1 cellular context compared by ENCODE assay signal in genomic region chr7:2621061-2621828, GRCh38.
TF ChIP-seq lines count a peak whose summit lies in the region.

No MANE protein-coding gene starts in this region.

TF ChIP-seq in HepG2, 621 proteins besides CTCF, POLR2A, EP300 and RAD21 (continued from another document and continues in another):
- TF ChIP-seq RERE (CRISPR knock-in tag; IDR thresholded peaks at IDR 0.05; ENCODE audit: low read depth) (no peak), PHF20 (CRISPR knock-in tag; IDR thresholded peaks at IDR 0.05) (no peak), HMGXB4 (CRISPR knock-in tag; IDR thresholded peaks at IDR 0.05; ENCODE audit: borderline replicate concordance in 1 of 2, low read depth in 1 of 2) (no peak; a peak in 1 of 4 replicates), HNRNPLL (IDR thresholded peaks at IDR 0.05; ENCODE audit: low read depth, low read length, poor library complexity, severe bottlenecking) (peak; percentile 24), SAP130 (CRISPR knock-in tag; IDR thresholded peaks at IDR 0.05; ENCODE audit: low read depth) (peak; percentile 70), ZNF629 (CRISPR knock-in tag; conservative IDR thresholded peaks at IDR 0.05) (no peak), ZNF713 (CRISPR knock-in tag; IDR thresholded peaks at IDR 0.05) (no peak), MBD4 (IDR thresholded peaks at IDR 0.05; ENCODE audit: borderline replicate concordance, low read length) (no peak), ZNF256 (CRISPR knock-in tag; conservative IDR thresholded peaks at IDR 0.05) (no peak), MED8 (CRISPR knock-in tag; IDR thresholded peaks at IDR 0.05; ENCODE audit: insufficient replicate concordance) (peak; percentile 11), PTBP1 (IDR thresholded peaks at IDR 0.05; ENCODE audit: low read depth, low read length, poor library complexity, severe bottlenecking) (no peak), KMT2A (CRISPR knock-in tag; IDR thresholded peaks at IDR 0.05) (0 out of 2 replicates have a peak, but pooled peaks have one; percentile 10), ZSCAN29 (CRISPR knock-in tag; conservative IDR thresholded peaks at IDR 0.05) (0 out of 2 replicates have a peak, but pooled peaks have one; percentile 26), FOXK2 (IDR thresholded peaks at IDR 0.05) (no peak), SUZ12 (IDR thresholded peaks at IDR 0.05; ENCODE audit: low read depth, low read length) (no peak), ZNF567 (CRISPR knock-in tag; IDR thresholded peaks at IDR 0.05; ENCODE audit: borderline replicate concordance) (no peak), IKZF5 (CRISPR knock-in tag; IDR thresholded peaks at IDR 0.05) (no peak), RELA (CRISPR knock-in tag; IDR thresholded peaks at IDR 0.05) (no peak), ZNF784 (CRISPR knock-in tag; IDR thresholded peaks at IDR 0.05; ENCODE audit: borderline replicate concordance) (no peak), SPEN (CRISPR knock-in tag; IDR thresholded peaks at IDR 0.05; ENCODE audit: low read depth) (0 out of 2 replicates have a peak, but pooled peaks have one; percentile 51), MIXL1 (CRISPR knock-in tag; IDR thresholded peaks at IDR 0.05) (no peak), U2AF2 (IDR thresholded peaks at IDR 0.05; ENCODE audit: low read depth, low read length) (no peak), MTF1 (CRISPR knock-in tag; IDR thresholded peaks at IDR 0.05) (no peak), EHMT2 (IDR thresholded peaks at IDR 0.05; ENCODE audit: borderline replicate concordance, low read depth, low read length) (no peak), ZNF704 (CRISPR knock-in tag; IDR thresholded peaks at IDR 0.05; ENCODE audit: borderline replicate concordance) (no peak), ZNF607 (CRISPR knock-in tag; IDR thresholded peaks at IDR 0.05; ENCODE audit: borderline replicate concordance) (peak; percentile 62; the same call in 1 of the 2 replicates), TFDP1 (CRISPR knock-in tag; IDR thresholded peaks at IDR 0.05; ENCODE audit: borderline replicate concordance) (no peak), ZNF142 (CRISPR knock-in tag; IDR thresholded peaks at IDR 0.05) (no peak), BCL6 (CRISPR knock-in tag; IDR thresholded peaks at IDR 0.05) (no peak), TGIF2 (CRISPR knock-in tag; IDR thresholded peaks at IDR 0.05) (no peak), ZNF17 (CRISPR knock-in tag; IDR thresholded peaks at IDR 0.05) (no peak), STAT5B (CRISPR knock-in tag; IDR thresholded peaks at IDR 0.05) (no peak), HNRNPK (IDR thresholded peaks at IDR 0.05; ENCODE audit: low read depth, low read length, poor library complexity, severe bottlenecking) (no peak), ZNF572 (CRISPR knock-in tag; IDR thresholded peaks at IDR 0.05) (0 out of 2 replicates have a peak, but pooled peaks have one; percentile 42), ZNF547 (CRISPR knock-in tag; IDR thresholded peaks at IDR 0.05) (no peak), ZBTB42 (CRISPR knock-in tag; IDR thresholded peaks at IDR 0.05) (no peak), ATM (IDR thresholded peaks at IDR 0.05; ENCODE audit: borderline replicate concordance) (no peak), SIX1 (CRISPR knock-in tag; IDR thresholded peaks at IDR 0.05; ENCODE audit: borderline replicate concordance) (no peak), ZNF556 (CRISPR knock-in tag; IDR thresholded peaks at IDR 0.05; ENCODE audit: borderline replicate concordance) (no peak; the same call in 1 of the 2 replicates), KDM5A (IDR thresholded peaks at IDR 0.05; ENCODE audit: borderline replicate concordance, low read length) (0 out of 2 replicates have a peak, but pooled peaks have one; percentile 0), MXD1 (CRISPR knock-in tag; IDR thresholded peaks at IDR 0.05) (peak; percentile 51; the same call in 1 of the 2 replicates), CERS6 (CRISPR knock-in tag; IDR thresholded peaks at IDR 0.05) (no peak), RXRB (CRISPR knock-in tag; IDR thresholded peaks at IDR 0.05; ENCODE audit: borderline replicate concordance) (peak; percentile 29; the same call in 1 of the 2 replicates), ZSCAN22 (CRISPR knock-in tag; IDR thresholded peaks at IDR 0.05) (no peak)
